21 cellular contexts compared by ENCODE assay signal in genomic region chr6:116556065-116556464, GRCh38. TPM values are rescaled to one million over a fixed set of nuclear protein-coding genes. Genes with fewer than 3 reads are reported as not detected.
A peak's percentile ranks its signal among the peaks of the same experiment; 100 is the strongest.
DNase-seq lines count a peak whose midpoint lies in the region; ATAC-seq and TF ChIP-seq lines count a peak whose summit lies in the region.
"Had no signal": no experiment of that assay in that cellular context is flagged by ENCODE, and none has a peak within 500 bp of the region (broad histone marks: within the 10 kb centered on the region; RNA-seq: fewer than 3 reads in every experiment).

No MANE protein-coding gene starts in this region.

- H2AK5ac ChIP-seq in trophoblast cell (ENCODE audit: low read length) = no peak overlapping the region

- H3K79me2 ChIP-seq in trophoblast cell (ENCODE audit: control insufficient read depth, insufficient read depth, low read length, poor library complexity) = no peaks in the 10 kb centered on the region

- whole genome bisulfite sequencing in trophoblast cell (ENCODE audit: extremely low coverage, insufficient coverage, insufficient read length) = no CpG with 5 or more reads among the region's 1 CpG

- H3K27me3 ChIP-seq in SJSA1 (replicated peaks) (no peaks in the 10 kb centered on the region), trophoblast cell (ENCODE audit: insufficient read depth, low read length) (no peaks in the 10 kb centered on the region), upper lobe of right lung (no peaks in the 10 kb centered on the region)
- H3K27me3 ChIP-seq: thyroid gland had no signal

- DNase-seq in GM04503 (ENCODE audit: low read depth) (peak; percentile 70), SJSA1 (ENCODE audit: low read depth in 1 of 2, low spot score in 2 of 2) (peak in 1 of 2 experiments; percentile 66), fibroblast of gingiva (ENCODE audit: low read depth) (peak; percentile 53), renal cortical epithelial cell (ENCODE audit: low read depth) (peak; percentile 72), trophoblast cell (no peak), upper lobe of right lung (no peak), GM13977 (ENCODE audit: low spot score) (no peak)
- DNase-seq in activated effector memory CD4-positive, alpha-beta T cell treated with Interleukin-2 at 50 U/mL for 16 hours = no peak
- DNase-seq: activated T-cell treated with anti-CD3 and anti-CD28 coated beads, Interleukin-2, amount 50 U/mL, for 24 hours; CD8-positive, alpha-beta memory T cell; central memory CD4-positive, alpha-beta T cell; Karpas-422; NCI-H146; NCI-H446; nucleus accumbens; thyroid gland had no signal

- H3K4me3 ChIP-seq in SJSA1 (no peak overlapping the region), trophoblast cell (ENCODE audit: low read depth, low read length) (no peak overlapping the region), upper lobe of right lung (no peak overlapping the region)
- H3K4me3 ChIP-seq: smooth muscle cell, thyroid gland had no signal

- H4K8ac ChIP-seq in trophoblast cell (ENCODE audit: low read depth, low read length) = no peak overlapping the region

- H3K9ac ChIP-seq in trophoblast cell (ENCODE audit: low read length) = no peak overlapping the region

- no peak overlapping the region for H4K12ac ChIP-seq in trophoblast cell (ENCODE audit: low read depth, low read length)

- no peak overlapping the region for H3K23ac ChIP-seq in trophoblast cell (ENCODE audit: low read length)

- H3K4me1 ChIP-seq in SJSA1 (replicated peaks) = peaks cover 32% of the 10 kb centered on the region
- H3K4me1 ChIP-seq in trophoblast cell (ENCODE audit: control insufficient read depth in 1 of 2, insufficient read depth in 2 of 2, low read length in 2 of 2) = no peaks in the 10 kb centered on the region
- no peaks in the 10 kb centered on the region for H3K4me1 ChIP-seq in upper lobe of right lung
- H3K4me1 ChIP-seq: thyroid gland had no signal

- no peak overlapping the region for H4K91ac ChIP-seq in trophoblast cell (ENCODE audit: low read depth, low read length)

- no peak overlapping the region for H3K4ac ChIP-seq in trophoblast cell (ENCODE audit: low read depth, low read length)

- no peak for TF ChIP-seq CTCF in upper lobe of right lung (IDR thresholded peaks at IDR 0.05)
- no peak for TF ChIP-seq CTCF in GM13977 (IDR thresholded peaks at IDR 0.05; ENCODE audit: extremely low read depth, insufficient read depth, missing control alignments)

- H3K14ac ChIP-seq in trophoblast cell (ENCODE audit: low read length) = no peak overlapping the region

- in situ Hi-C loops in GM13977 (cut with MboI; ENCODE audit: low pct_unique_long_range_greater_than_20kb, low sequenced_read_pairs, unreplicated experiment) = no loop called here

- no peak overlapping the region for H2AFZ ChIP-seq in trophoblast cell (ENCODE audit: insufficient read depth, low read length, poor library complexity)

- no peaks in the 10 kb centered on the region for H3K79me1 ChIP-seq in trophoblast cell (ENCODE audit: low read length)

- ATAC-seq in upper lobe of right lung = no peak
- ATAC-seq: activated naive CD4-positive, alpha-beta T cell treated with anti-CD3 and anti-CD28 coated beads, Interleukin-2, amount 50 U/mL, for 72 hours; stimulated activated effector memory CD8-positive, alpha-beta T cell treated with anti-CD3 and anti-CD28 coated beads, Interleukin-12 subunit alpha, Interleukin-12 subunit beta, amount 100 ng/mL, for 72 hours had no signal

- H3K9me3 ChIP-seq in SJSA1 (replicated peaks) (no peaks in the 10 kb centered on the region), trophoblast cell (ENCODE audit: insufficient read depth, low read depth, low read length) (no peaks in the 10 kb centered on the region), upper lobe of right lung (no peaks in the 10 kb centered on the region)
- H3K9me3 ChIP-seq: thyroid gland had no signal

- H3K4me2 ChIP-seq in trophoblast cell (ENCODE audit: low read length) = no peak overlapping the region
- H3K4me2 ChIP-seq: smooth muscle cell had no signal

- no peaks in the 10 kb centered on the region for H3K36me3 ChIP-seq in SJSA1
- no peaks in the 10 kb centered on the region for H3K36me3 ChIP-seq in trophoblast cell (ENCODE audit: control insufficient read depth in 1 of 2, insufficient read depth in 2 of 2, low read length in 2 of 2)
- no peaks in the 10 kb centered on the region for H3K36me3 ChIP-seq in upper lobe of right lung
- H3K36me3 ChIP-seq: thyroid gland had no signal

- intact Hi-C loops in upper lobe of right lung (cut with DNase I) = no loop called here

- H2BK120ac ChIP-seq in trophoblast cell (ENCODE audit: insufficient read depth, low read length, poor library complexity) = no peak overlapping the region

- no peak overlapping the region for H2BK5ac ChIP-seq in trophoblast cell (ENCODE audit: low read depth, low read length, poor library complexity)

- H2BK12ac ChIP-seq in trophoblast cell (ENCODE audit: low read length) = no peak overlapping the region

- H3K27ac ChIP-seq in SJSA1 (peak overlapping the region; percentile 64), trophoblast cell (ENCODE audit: low read depth, low read length) (no peak overlapping the region), upper lobe of right lung (no peak overlapping the region)
- H3K27ac ChIP-seq: HL-60, thyroid gland had no signal

- H3K18ac ChIP-seq in trophoblast cell (ENCODE audit: low read length) = no peak overlapping the region

RNA-seq across cellular contexts. Expression of gene CALHM4, which starts 2.5 kb away (rescaled TPM):
- not detected in 2 replicates for total RNA-seq in SJSA1 (2014; rRNA removed; shearing (Covaris generic))
- not detected in 2 replicates for total RNA-seq in renal cortical epithelial cell
- polyA plus RNA-seq in trophoblast cell (2013) = 0.05 and 0.08 TPM in 2 replicates
- not detected for total RNA-seq in upper lobe of right lung
- total RNA-seq: activated naive CD4-positive, alpha-beta T cell treated with anti-CD3 and anti-CD28 coated beads, Interleukin-2, amount 50 U/mL, for 72 hours; CD8-positive, alpha-beta memory T cell; Daoy; smooth muscle cell; thyroid gland had no signal
- polyA plus RNA-seq: CD8-positive, alpha-beta memory T cell; smooth muscle cell had no signal

RNA-seq across cellular contexts. Expression of gene TRAPPC3L, which starts 10.6 kb away (rescaled TPM):
- total RNA-seq in SJSA1 (2014; rRNA removed; shearing (Covaris generic)) = 0.06 TPM in 1 of 2 replicates, not detected in the other
- total RNA-seq in renal cortical epithelial cell = not detected in 2 replicates
- not detected in 2 replicates for polyA plus RNA-seq in trophoblast cell (2013)
- 0.64 TPM for total RNA-seq in upper lobe of right lung
- total RNA-seq: activated naive CD4-positive, alpha-beta T cell treated with anti-CD3 and anti-CD28 coated beads, Interleukin-2, amount 50 U/mL, for 72 hours; CD8-positive, alpha-beta memory T cell; Daoy; smooth muscle cell had no signal
- polyA plus RNA-seq: CD8-positive, alpha-beta memory T cell had no signal

RNA-seq across cellular contexts. Expression of gene RWDD1, which starts 15.2 kb away (rescaled TPM):
- 66.2 and 93.5 TPM in 2 replicates for total RNA-seq in SJSA1 (2014; rRNA removed; shearing (Covaris generic))
- total RNA-seq in renal cortical epithelial cell (23.4 and 26.2 TPM in 2 replicates), upper lobe of right lung (37.4 TPM)
- 80.6 and 86.1 TPM in 2 replicates for polyA plus RNA-seq in trophoblast cell (2013)

RNA-seq across cellular contexts. Expression of gene CALHM5, which starts 44.6 kb away (rescaled TPM):
- total RNA-seq in SJSA1 (2014; rRNA removed; shearing (Covaris generic)) = 6.2 and 7.2 TPM in 2 replicates
- total RNA-seq in renal cortical epithelial cell = 0.17 and 0.40 TPM in 2 replicates
- polyA plus RNA-seq in trophoblast cell (2013) = 0.38 and 0.39 TPM in 2 replicates
- 1.9 TPM for total RNA-seq in upper lobe of right lung
- total RNA-seq: activated naive CD4-positive, alpha-beta T cell treated with anti-CD3 and anti-CD28 coated beads, Interleukin-2, amount 50 U/mL, for 72 hours; CD8-positive, alpha-beta memory T cell had no signal
- polyA plus RNA-seq: CD8-positive, alpha-beta memory T cell had no signal

Comparison
In these comparisons a context has a peak if more than half of its experiments do, and no peak if none do; other contexts are left out.
1. DNase-seq: peak in GM04503 (single experiment), fibroblast of gingiva (single experiment) and renal cortical epithelial cell (single experiment); none in trophoblast cell (0 of 2), upper lobe of right lung (single experiment), GM13977 (single experiment) and activated effector memory CD4-positive, alpha-beta T cell treated with Interleukin-2 at 50 U/mL for 16 hours (single experiment).